In the genomic region with DNA sequence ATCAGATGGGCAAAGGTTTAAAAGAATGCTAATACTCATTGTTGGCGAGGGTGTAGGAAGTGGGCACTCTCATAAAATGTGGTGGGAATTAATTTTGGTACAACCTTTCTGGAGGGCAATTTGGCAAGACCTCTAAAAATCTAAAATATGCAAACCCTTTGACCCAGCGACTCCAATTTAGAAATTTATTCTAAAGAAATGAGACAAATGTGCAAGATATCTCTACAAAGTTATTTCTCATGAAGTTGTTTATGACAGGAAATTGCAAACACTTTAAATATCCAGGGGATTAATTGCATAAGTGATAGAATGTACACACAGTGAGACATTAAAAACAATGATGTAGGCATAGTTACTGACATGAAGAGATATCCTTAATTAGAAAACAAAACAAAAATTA, we compare ENCODE assay signal across 31 cellular contexts.
A peak's percentile ranks its signal among the peaks of the same experiment; 100 is the strongest.
DNase-seq lines count a peak whose midpoint lies in the region; ATAC-seq and TF ChIP-seq lines count a peak whose summit lies in the region.
"Had no signal": no experiment of that assay in that cellular context is flagged by ENCODE, and none has a peak within 500 bp of the region (broad histone marks: within the 10 kb centered on the region; RNA-seq: fewer than 3 reads in every experiment).

No MANE protein-coding gene starts in this region.

- H3K9ac ChIP-seq in adipocyte (ENCODE audit: low read length): no peak overlapping the region
- no peak overlapping the region for H3K9ac ChIP-seq in smooth muscle cell (ENCODE audit: low read depth)

- peak overlapping the region; percentile 59 for H3K4me2 ChIP-seq in smooth muscle cell

- H3K4me1 ChIP-seq in breast epithelium: no peaks in the 10 kb centered on the region
- peaks cover 29% of the 10 kb centered on the region for H3K4me1 ChIP-seq in adipocyte (ENCODE audit: control insufficient read depth, insufficient read depth, low read length)
- peaks cover 9% of the 10 kb centered on the region for H3K4me1 ChIP-seq in smooth muscle cell (ENCODE audit: low read depth)
- H3K4me1 ChIP-seq: SJCRH30 had no signal

- peaks cover 6% of the 10 kb centered on the region for H3K9me3 Mint-ChIP-seq in MCF 10A (ENCODE audit: unreplicated experiment)

- H3K27ac ChIP-seq in breast epithelium: no peak overlapping the region
- H3K27ac ChIP-seq in smooth muscle cell (ENCODE audit: low read depth): peak overlapping the region; percentile 56
- H3K27ac ChIP-seq: cardiac muscle cell, foreskin keratinocyte, sigmoid colon, SJCRH30, tibial artery, vagina had no signal

- peak overlapping the region; percentile 13 for H3K27ac Mint-ChIP-seq in MCF 10A (ENCODE audit: low read depth, unreplicated experiment)
- H3K27ac Mint-ChIP-seq: activated CD4-positive, alpha-beta memory T cell treated with anti-CD3 and anti-CD28 coated beads for 36 hours; CD8-positive, alpha-beta memory T cell; H9; progenitor cell of endocrine pancreas had no signal

- intact Hi-C loops in MCF 10A (cut with micrococcal nuclease) (no loop called here), breast epithelium (cut with DNase I; ENCODE audit: low total_unique reads) (no loop called here)

- POLR2A ChIA-PET in MCF 10A (lab: Yijun Ruan, JAX): no interaction called here

- no TSS peak for BruUV-seq in MCF 10A (replicated peaks; lab: Mats Ljungman, UMichigan)

- H3K27me3 ChIP-seq in breast epithelium (no peaks in the 10 kb centered on the region), adipocyte (replicated peaks; ENCODE audit: control insufficient read depth, insufficient read depth, low read length) (peaks cover 22% of the 10 kb centered on the region), smooth muscle cell (ENCODE audit: low read depth) (no peaks in the 10 kb centered on the region)
- H3K27me3 ChIP-seq: cardiac muscle cell, foreskin keratinocyte, sigmoid colon, SJCRH30, tibial artery, vagina had no signal

- ATAC-seq in HG02588 (IDR thresholded peaks at IDR 0.05; ENCODE audit: unreplicated experiment): no peak
- ATAC-seq: foreskin keratinocyte; GM12878; HepG2; naive thymus-derived CD8-positive, alpha-beta T cell had no signal

- TF ChIP-seq POLR2A in breast epithelium (IDR thresholded peaks at IDR 0.05): no peak

- TF ChIP-seq CTCF in MCF 10A (IDR thresholded peaks at IDR 0.05; ENCODE audit: unreplicated experiment) (no peak), breast epithelium (IDR thresholded peaks at IDR 0.05) (no peak), fibroblast of pulmonary artery (IDR thresholded peaks at IDR 0.05; ENCODE audit: low read length, missing control alignments) (no peak), smooth muscle cell (IDR thresholded peaks at IDR 0.05; ENCODE audit: borderline replicate concordance, insufficient read depth, poor library complexity, severe bottlenecking) (no peak)

- peaks cover 5 to 7% of the 10 kb centered on the region in 2 donors for H3K9me3 ChIP-seq in breast epithelium
- H3K9me3 ChIP-seq in adipocyte (ENCODE audit: control insufficient read depth, low read length): peaks cover 5% of the 10 kb centered on the region
- H3K9me3 ChIP-seq in smooth muscle cell (replicated peaks; ENCODE audit: low read depth): no peaks in the 10 kb centered on the region
- H3K9me3 ChIP-seq: sigmoid colon, SJCRH30, vagina had no signal

- CTCF ChIA-PET in MCF 10A (lab: Yijun Ruan, JAX): no interaction called here

- H4K20me1 ChIP-seq in smooth muscle cell (ENCODE audit: low read depth): no peaks in the 10 kb centered on the region

- H3K79me2 ChIP-seq in smooth muscle cell (ENCODE audit: low read depth): no peaks in the 10 kb centered on the region

- peak; percentile 22 for DNase-seq in MCF 10A (ENCODE audit: unreplicated experiment)
- DNase-seq in breast epithelium (ENCODE audit: low spot score in 2 of 2): no peak
- DNase-seq in adipocyte (ENCODE audit: low read depth): peak; percentile 17
- DNase-seq in fibroblast of pulmonary artery (ENCODE audit: low read depth): peak; percentile 41
- no peak for DNase-seq in smooth muscle cell (lab: John Stamatoyannopoulos, UW; ENCODE audit: unreplicated experiment)
- DNase-seq in activated CD4-positive, alpha-beta T cell treated with anti-CD3 and anti-CD28 coated beads, Interleukin-2, amount 50 U/mL, for 48 hours: no peak
- DNase-seq in amniotic stem cell (lab: John Stamatoyannopoulos, UW): no peak
- DNase-seq: activated CD4-positive, alpha-beta memory T cell treated with anti-CD3 and anti-CD28 coated beads for 36 hours; activated naive CD4-positive, alpha-beta T cell treated with Interleukin-2 at 50 U/mL for 16 hours; amygdala; CD8-positive, alpha-beta memory T cell; cortex of kidney; DMS 273 treated with DMSO at 0.1 percent for 48 hours; foreskin keratinocyte; H9; head of caudate nucleus; naive thymus-derived CD8-positive, alpha-beta T cell; NCI-H1417 treated with DMSO at 0.1 percent for 48 hours; NCI-H2081; NCI-H446; NCI-H748 treated with DMSO at 0.1 percent for 48 hours; sigmoid colon; SJCRH30; stimulated activated CD4-positive, alpha-beta T cell treated with anti-CD3 and anti-CD28 coated beads, Interleukin-4, amount 100 ng/mL, for 24 hours; tibial artery had no signal

- WGBS in smooth muscle cell (ENCODE audit: low lambda C conversion rate): 89% methylated on average over 2 of the region's 2 CpGs

- no peak overlapping the region for H3K4me3 ChIP-seq in breast epithelium
- no peak overlapping the region for H3K4me3 ChIP-seq in adipocyte (ENCODE audit: low read length)
- no peak overlapping the region for H3K4me3 ChIP-seq in fibroblast of pulmonary artery (replicated peaks; ENCODE audit: low read depth, low read length)
- H3K4me3 ChIP-seq in smooth muscle cell: no peak overlapping the region
- H3K4me3 ChIP-seq: cardiac muscle cell, GM12878, sigmoid colon, SJCRH30, tibial artery, vagina had no signal

- H3K36me3 ChIP-seq in breast epithelium (no peaks in the 10 kb centered on the region), adipocyte (ENCODE audit: control insufficient read depth, insufficient read depth, low read length, severe bottlenecking) (no peaks in the 10 kb centered on the region), smooth muscle cell (ENCODE audit: low read depth) (no peaks in the 10 kb centered on the region)
- H3K36me3 ChIP-seq: cardiac muscle cell, sigmoid colon, SJCRH30, tibial artery, vagina had no signal

- no peaks in the 10 kb centered on the region for H3K36me3 Mint-ChIP-seq in MCF 10A (ENCODE audit: insufficient read depth, unreplicated experiment)
- H3K36me3 Mint-ChIP-seq: activated CD4-positive, alpha-beta memory T cell treated with anti-CD3 and anti-CD28 coated beads for 36 hours had no signal

- H3F3A ChIP-seq in smooth muscle cell (ENCODE audit: low read depth): no peaks in the 10 kb centered on the region

- H3K4me1 Mint-ChIP-seq in MCF 10A (ENCODE audit: insufficient read depth, unreplicated experiment): peaks cover 7% of the 10 kb centered on the region

- no peak overlapping the region for H3K4me3 Mint-ChIP-seq in MCF 10A (ENCODE audit: unreplicated experiment)
- H3K4me3 Mint-ChIP-seq: activated CD4-positive, alpha-beta memory T cell treated with anti-CD3 and anti-CD28 coated beads for 36 hours; CD8-positive, alpha-beta memory T cell; H9; naive thymus-derived CD8-positive, alpha-beta T cell had no signal

- no peak overlapping the region for H2AFZ ChIP-seq in smooth muscle cell (ENCODE audit: low read depth)

- H3K27me3 Mint-ChIP-seq in MCF 10A (ENCODE audit: insufficient read depth, unreplicated experiment): no peaks in the 10 kb centered on the region
- H3K27me3 Mint-ChIP-seq: activated CD4-positive, alpha-beta memory T cell treated with anti-CD3 and anti-CD28 coated beads for 36 hours; naive thymus-derived CD8-positive, alpha-beta T cell had no signal

Comparison
In these comparisons a context has a peak if more than half of its experiments do, and no peak if none do; other contexts are left out.
1. DNase-seq: peak in MCF 10A (single experiment), adipocyte (single experiment) and fibroblast of pulmonary artery (single experiment); none in breast epithelium (0 of 2), smooth muscle cell (single experiment), activated CD4-positive, alpha-beta T cell treated with anti-CD3 and anti-CD28 coated beads, Interleukin-2, amount 50 U/mL, for 48 hours (0 of 2) and amniotic stem cell (single experiment).